12 cellular contexts compared by ENCODE assay signal in genomic region chr5:53820802-53821171, GRCh38.
DNase-seq lines count a peak whose midpoint lies in the region; ATAC-seq and TF ChIP-seq lines count a peak whose summit lies in the region.
"Had no signal": no experiment of that assay in that cellular context is flagged by ENCODE, and none has a peak within 500 bp of the region (broad histone marks: within the 10 kb centered on the region; RNA-seq: fewer than 3 reads in every experiment).

No MANE protein-coding gene starts in this region.

- peak; percentile 20 for DNase-seq in fibroblast of mammary gland (ENCODE audit: low read depth)
- no peak for DNase-seq in NCI-H226
- DNase-seq in stomach, result no peak
- no peak for DNase-seq in OCI-LY7 (ENCODE audit: low spot score)
- no peak for DNase-seq in SW 1271 (lab: John Stamatoyannopoulos, UW)
- DNase-seq: activated gamma-delta T cell, MG63, psoas muscle had no signal

- H3K9me3 ChIP-seq in stomach, result no peaks in the 10 kb centered on the region
- H3K9me3 ChIP-seq in OCI-LY7 (ENCODE audit: low read length), result no peaks in the 10 kb centered on the region
- H3K9me3 ChIP-seq: MG63, psoas muscle had no signal

- no peak overlapping the region for H3K27ac ChIP-seq in stomach
- no peak overlapping the region for H3K27ac ChIP-seq in OCI-LY7 (ENCODE audit: low read depth, low read length, poor library complexity, severe bottlenecking)
- H3K27ac ChIP-seq: psoas muscle had no signal

- H3K79me2 ChIP-seq in OCI-LY7 (ENCODE audit: insufficient read depth, low read depth, low read length), result no peaks in the 10 kb centered on the region

- H3K36me3 ChIP-seq in stomach, result no peaks in the 10 kb centered on the region
- no peaks in the 10 kb centered on the region for H3K36me3 ChIP-seq in OCI-LY7 (ENCODE audit: insufficient read depth, low read length)
- H3K36me3 ChIP-seq: MG63 had no signal

- no peak for TF ChIP-seq POLR2A in stomach (IDR thresholded peaks at IDR 0.05)

- intact Hi-C loops in stomach (cut with DNase I; ENCODE audit: low total_unique reads), result no loop called here
- intact Hi-C loops in OCI-LY7 (cut with micrococcal nuclease; ENCODE audit: unreplicated experiment), result no loop called here

- no TSS peak for BruUV-seq in OCI-LY7 (replicated peaks; lab: Mats Ljungman, UMichigan)

- H2AFZ ChIP-seq in OCI-LY7 (ENCODE audit: low read length), result no peak overlapping the region

- no peak for TF ChIP-seq CTCF in fibroblast of mammary gland (conservative IDR thresholded peaks at IDR 0.05; ENCODE audit: control insufficient read depth, insufficient read depth, low read depth, low read length)
- TF ChIP-seq CTCF in stomach (IDR thresholded peaks at IDR 0.05), result no peak
- TF ChIP-seq CTCF in OCI-LY7 (conservative IDR thresholded peaks at IDR 0.05; ENCODE audit: low read length), result no peak

- ATAC-seq in GM18873 (IDR thresholded peaks at IDR 0.05; ENCODE audit: low FRiP score, unreplicated experiment) (peak; percentile 96), GM21619 (IDR thresholded peaks at IDR 0.05; ENCODE audit: unreplicated experiment) (peak; percentile 90), HG03135 (IDR thresholded peaks at IDR 0.05; ENCODE audit: unreplicated experiment) (peak; percentile 81)
- ATAC-seq: psoas muscle had no signal

- TF ChIP-seq EP300 in stomach (IDR thresholded peaks at IDR 0.05), result no peak

- H3K4me2 ChIP-seq in OCI-LY7 (ENCODE audit: low read length), result no peak overlapping the region

- POLR2A ChIA-PET in OCI-LY7 (lab: Charles Lee), result interaction anchor here (0.6 to 0.7 kb wide), 3 partner anchors 69 to 350 kb away, joined by 3 to 4 read pairs (median 3); no protein-coding TSS in a partner anchor

- H3K4me3 ChIP-seq in fibroblast of mammary gland (ENCODE audit: control insufficient read depth, low read depth, low read length) (no peak overlapping the region), stomach (no peak overlapping the region), OCI-LY7 (ENCODE audit: low read depth, low read length, poor library complexity, severe bottlenecking) (no peak overlapping the region)
- H3K4me3 ChIP-seq: lung, MG63, psoas muscle had no signal

- H4K20me1 ChIP-seq in OCI-LY7 (ENCODE audit: insufficient read depth, low read length), result no peaks in the 10 kb centered on the region

- CTCF ChIA-PET in OCI-LY7 (lab: Charles Lee; ENCODE audit: unreplicated experiment), result interaction anchor here (0.6 kb wide), 1 partner anchor 28 kb away, joined by 5 read pairs; no protein-coding TSS in a partner anchor

- WGBS in stomach, 5 donors, result 88 to 93% (median 89%) methylated on average over 3 of the region's 3 CpGs

- H3K4me1 ChIP-seq in stomach (no peaks in the 10 kb centered on the region), OCI-LY7 (ENCODE audit: insufficient read depth, low read length, poor library complexity, severe bottlenecking) (no peaks in the 10 kb centered on the region)
- H3K4me1 ChIP-seq: psoas muscle had no signal

- no peaks in the 10 kb centered on the region for H3K27me3 ChIP-seq in stomach
- H3K27me3 ChIP-seq: MG63 had no signal

- H3K9me2 ChIP-seq in OCI-LY7 (ENCODE audit: insufficient read depth, low read length), result no peaks in the 10 kb centered on the region
